ENCODE assay signal across 24 cellular contexts in genomic region chr11:120395778-120396177, GRCh38. TPM values are rescaled to one million over a fixed set of nuclear protein-coding genes. Genes with fewer than 3 reads are reported as not detected.
DNase-seq lines count a peak whose midpoint lies in the region; ATAC-seq and TF ChIP-seq lines count a peak whose summit lies in the region.
"Had no signal": no experiment of that assay in that cellular context is flagged by ENCODE, and none has a peak within 500 bp of the region (broad histone marks: within the 10 kb centered on the region; RNA-seq: fewer than 3 reads in every experiment).

No MANE protein-coding gene starts in this region.

- no peaks in the 10 kb centered on the region for H3K36me3 ChIP-seq in HEK293 (ENCODE audit: control insufficient read depth in 2 of 2, insufficient read depth in 1 of 2, low read length in 2 of 2)
- no peaks in the 10 kb centered on the region for H3K36me3 ChIP-seq in Panc1 (ENCODE audit: control insufficient read depth, insufficient read depth, low read length)
- no peaks in the 10 kb centered on the region for H3K36me3 ChIP-seq in gastrocnemius medialis
- no peaks in the 10 kb centered on the region for H3K36me3 ChIP-seq in esophagus muscularis mucosa
- H3K36me3 ChIP-seq: BE2C; BLaER1 treated with 17β-estradiol and CSF1 and Interleukin-3, amounts not matched to agents 10 nM and 100 nM had no signal

- TF ChIP-seq EP300 in esophagus muscularis mucosa (IDR thresholded peaks at IDR 0.05): no peak

- POLR2A ChIA-PET in HEK293 (lab: Yijun Ruan, JAX): no interaction called here
- POLR2A ChIA-PET in Panc1 (lab: Charles Lee): no interaction called here

- intact Hi-C loops in Panc1 (cut with micrococcal nuclease; ENCODE audit: unreplicated experiment): no loop called here
- intact Hi-C loops in gastrocnemius medialis (cut with DNase I; ENCODE audit: low total_unique reads): no loop called here
- intact Hi-C loops in activated CD4-positive, alpha-beta T cell treated with anti-CD3 and anti-CD28 coated beads, Interleukin-2, amount 10 ng/mL, durations not matched to agents 24 days and 14 days (cut with micrococcal nuclease): no loop called here
- intact Hi-C loops in esophagus muscularis mucosa (cut with DNase I): loop anchor here (10.0 kb wide), 1 partner anchor 51 kb away; no protein-coding TSS in a partner anchor

- in situ Hi-C loops in Panc1 (cut with HindIII; ENCODE audit: low pct_unique_long_range_greater_than_20kb, low sequenced_read_pairs) (no loop called here), gastrocnemius medialis (cut with MboI; ENCODE audit: low sequenced_read_pairs in 4 of 4) (no loop called here)

- no peak overlapping the region for H3K27ac Mint-ChIP-seq in activated CD4-positive, alpha-beta T cell treated with anti-CD3 and anti-CD28 coated beads, Interleukin-2, amount 10 ng/mL, durations not matched to agents 24 days and 14 days
- H3K27ac Mint-ChIP-seq: CD14-positive monocyte; CD4-positive, alpha-beta T cell; CD8-positive, alpha-beta memory T cell; GM23338; HFFc6 had no signal

- TF ChIP-seq POLR2A in gastrocnemius medialis (IDR thresholded peaks at IDR 0.05) (no peak), esophagus muscularis mucosa (IDR thresholded peaks at IDR 0.05; ENCODE audit: low read depth) (no peak)

- H3K27ac ChIP-seq in HEK293 (ENCODE audit: extremely low read depth, low read depth, low read length) (no peak overlapping the region), Panc1 (ENCODE audit: low read length) (peak overlapping the region; percentile 75), gastrocnemius medialis (peak overlapping the region; percentile 83 to 85 (median 84)), esophagus muscularis mucosa (replicated peaks in 1 of 4) (no peak overlapping the region)
- H3K27ac ChIP-seq: A549; BLaER1 treated with 17β-estradiol and CSF1 and Interleukin-3, amounts not matched to agents 10 nM and 100 nM had no signal

- H3K4me3 Mint-ChIP-seq in activated CD4-positive, alpha-beta T cell treated with anti-CD3 and anti-CD28 coated beads, Interleukin-2, amount 10 ng/mL, durations not matched to agents 24 days and 14 days: no peak overlapping the region
- H3K4me3 Mint-ChIP-seq: CD4-positive, alpha-beta T cell; CD8-positive, alpha-beta memory T cell; GM23338; H9; HFFc6 had no signal

- no peaks in the 10 kb centered on the region for H3K9me3 Mint-ChIP-seq in activated CD4-positive, alpha-beta T cell treated with anti-CD3 and anti-CD28 coated beads, Interleukin-2, amount 10 ng/mL, durations not matched to agents 24 days and 14 days
- H3K9me3 Mint-ChIP-seq: CD4-positive, alpha-beta T cell had no signal

- 100% methylated on average over 3 of the region's 3 CpGs for WGBS in esophagus muscularis mucosa

- no peak for DNase-seq in Panc1 (ENCODE audit: low read depth, low spot score)
- no peak for DNase-seq in gastrocnemius medialis
- no peak for DNase-seq in activated CD4-positive, alpha-beta T cell treated with anti-CD3 and anti-CD28 coated beads, Interleukin-2, amount 10 ng/mL, durations not matched to agents 24 days and 14 days
- no peak for DNase-seq in esophagus muscularis mucosa (ENCODE audit: extremely low spot score)
- DNase-seq: 8988T; ACHN; AML-193; BE2C; CD4-positive, alpha-beta T cell; CD8-positive, alpha-beta memory T cell; DMS 273 treated with DMSO at 0.1 percent for 48 hours; DMS79; EL; GDM1; H9; HFFc6 had no signal

- H3K4me3 ChIP-seq in HEK293 (ENCODE audit: low read depth, low read length) (no peak overlapping the region), Panc1 (ENCODE audit: low read depth in 2 of 2, low read length in 2 of 2) (no peak overlapping the region), gastrocnemius medialis (no peak overlapping the region), esophagus muscularis mucosa (no peak overlapping the region)
- H3K4me3 ChIP-seq: A549; BLaER1 treated with 17β-estradiol and CSF1 and Interleukin-3, amounts not matched to agents 10 nM and 100 nM; GM12878; GM23338 had no signal

- H3K36me3 Mint-ChIP-seq in activated CD4-positive, alpha-beta T cell treated with anti-CD3 and anti-CD28 coated beads, Interleukin-2, amount 10 ng/mL, durations not matched to agents 24 days and 14 days (ENCODE audit: low read depth): no peaks in the 10 kb centered on the region
- H3K36me3 Mint-ChIP-seq: CD14-positive monocyte had no signal

- H3K9me3 ChIP-seq in HEK293 (ENCODE audit: control insufficient read depth, insufficient read depth, low read depth, low read length): no peaks in the 10 kb centered on the region
- H3K9me3 ChIP-seq in Panc1 (ENCODE audit: control insufficient read depth, insufficient read depth, low read depth, low read length): peaks cover 16% of the 10 kb centered on the region; the same call in 1 of the 2 replicates
- no peaks in the 10 kb centered on the region for H3K9me3 ChIP-seq in gastrocnemius medialis
- H3K9me3 ChIP-seq in esophagus muscularis mucosa: no peaks in the 10 kb centered on the region
- H3K9me3 ChIP-seq: A549, BE2C had no signal

- H3K4me1 Mint-ChIP-seq in activated CD4-positive, alpha-beta T cell treated with anti-CD3 and anti-CD28 coated beads, Interleukin-2, amount 10 ng/mL, durations not matched to agents 24 days and 14 days: no peaks in the 10 kb centered on the region
- H3K4me1 Mint-ChIP-seq: CD14-positive monocyte had no signal

- H3K27me3 ChIP-seq in Panc1 (ENCODE audit: control insufficient read depth, insufficient read depth, low read length): no peaks in the 10 kb centered on the region
- H3K27me3 ChIP-seq in gastrocnemius medialis: no peaks in the 10 kb centered on the region
- no peaks in the 10 kb centered on the region for H3K27me3 ChIP-seq in esophagus muscularis mucosa
- H3K27me3 ChIP-seq: BE2C; BLaER1 treated with 17β-estradiol and CSF1 and Interleukin-3, amounts not matched to agents 10 nM and 100 nM had no signal

- ATAC-seq in Panc1 (no peak), gastrocnemius medialis (no peak), HG02571 (IDR thresholded peaks at IDR 0.05; ENCODE audit: unreplicated experiment) (no peak)
- ATAC-seq: A549, GM12878, GM23338, HCT116 had no signal

- no TSS peak for BruUV-seq in Panc1 (replicated peaks; lab: Mats Ljungman, UMichigan)

- H3K4me1 ChIP-seq in HEK293 (ENCODE audit: control insufficient read depth, insufficient read depth, low read length) (peaks cover 10% of the 10 kb centered on the region; the same call in 1 of the 2 replicates), Panc1 (ENCODE audit: control insufficient read depth, insufficient read depth, low read length) (peaks cover 54% of the 10 kb centered on the region), gastrocnemius medialis (peaks cover 65 to 70% of the 10 kb centered on the region in 2 donors), esophagus muscularis mucosa (peaks cover 38 to 59% (median 43%) of the 10 kb centered on the region in 4 donors)
- H3K4me1 ChIP-seq: BE2C had no signal

- TF ChIP-seq CTCF in HEK293 (tag by site-specific recombination; IDR thresholded peaks at IDR 0.05) (no peak), Panc1 (IDR thresholded peaks at IDR 0.05) (no peak), gastrocnemius medialis (IDR thresholded peaks at IDR 0.05 in 4 of 5, conservative IDR thresholded peaks at IDR 0.05 in 1 of 5) (no peak), esophagus muscularis mucosa (IDR thresholded peaks at IDR 0.05) (no peak)

- CTCF ChIA-PET in HEK293 (lab: Yijun Ruan, JAX): interaction anchor here (0.8 to 1.0 kb wide), 2 partner anchors 48 to 169 kb away, joined by 3 read pairs; no protein-coding TSS in a partner anchor
- CTCF ChIA-PET in Panc1 (lab: Charles Lee): no interaction called here

- peaks cover 38% of the 10 kb centered on the region for H3K27me3 Mint-ChIP-seq in activated CD4-positive, alpha-beta T cell treated with anti-CD3 and anti-CD28 coated beads, Interleukin-2, amount 10 ng/mL, durations not matched to agents 24 days and 14 days

TF ChIP-seq in HEK293, 187 proteins besides CTCF, POLR2A, EP300 and RAD21:
- TF ChIP-seq ZEB2 (tag by site-specific recombination; IDR thresholded peaks at IDR 0.05): no peak
- TF ChIP-seq ZNF341 (tag by site-specific recombination; IDR thresholded peaks at IDR 0.05; ENCODE audit: low read depth): no peak
- TF ChIP-seq SETDB1 (IDR thresholded peaks at IDR 0.05; ENCODE audit: insufficient read length, low read length): peak; percentile 95
- TF ChIP-seq ZNF214 (tag by site-specific recombination; IDR thresholded peaks at IDR 0.05; ENCODE audit: borderline replicate concordance): no peak
- TF ChIP-seq, protein P1, sequence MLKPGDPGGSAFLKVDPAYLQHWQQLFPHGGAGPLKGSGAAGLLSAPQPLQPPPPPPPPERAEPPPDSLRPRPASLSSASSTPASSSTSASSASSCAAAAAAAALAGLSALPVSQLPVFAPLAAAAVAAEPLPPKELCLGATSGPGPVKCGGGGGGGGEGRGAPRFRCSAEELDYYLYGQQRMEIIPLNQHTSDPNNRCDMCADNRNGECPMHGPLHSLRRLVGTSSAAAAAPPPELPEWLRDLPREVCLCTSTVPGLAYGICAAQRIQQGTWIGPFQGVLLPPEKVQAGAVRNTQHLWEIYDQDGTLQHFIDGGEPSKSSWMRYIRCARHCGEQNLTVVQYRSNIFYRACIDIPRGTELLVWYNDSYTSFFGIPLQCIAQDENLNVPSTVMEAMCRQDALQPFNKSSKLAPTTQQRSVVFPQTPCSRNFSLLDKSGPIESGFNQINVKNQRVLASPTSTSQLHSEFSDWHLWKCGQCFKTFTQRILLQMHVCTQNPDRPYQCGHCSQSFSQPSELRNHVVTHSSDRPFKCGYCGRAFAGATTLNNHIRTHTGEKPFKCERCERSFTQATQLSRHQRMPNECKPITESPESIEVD (tag by site-specific recombination; IDR thresholded peaks at IDR 0.05): no peak
- TF ChIP-seq TRIM28 (IDR thresholded peaks at IDR 0.05; ENCODE audit: borderline replicate concordance, low read length): 0 out of 2 replicates have a peak, but pooled peaks have one; percentile 44
- no peak for TF ChIP-seq ZNF223 (tag by site-specific recombination; IDR thresholded peaks at IDR 0.05)
- TF ChIP-seq ZNF140 (tag by site-specific recombination; IDR thresholded peaks at IDR 0.05): no peak
- TF ChIP-seq ZNF394 (tag by site-specific recombination; IDR thresholded peaks at IDR 0.05; ENCODE audit: borderline replicate concordance): no peak
- no peak for TF ChIP-seq ZNF132 (tag by site-specific recombination; IDR thresholded peaks at IDR 0.05; ENCODE audit: borderline replicate concordance)
- TF ChIP-seq ZNF501 (tag by site-specific recombination; IDR thresholded peaks at IDR 0.05): no peak

RNA-seq across cellular contexts. Expression of gene ARHGEF12, which starts 59.6 kb away (rescaled TPM):
- total RNA-seq in Panc1 (2021; ENCODE audit: unreplicated experiment) (182 TPM), gastrocnemius medialis (10 to 100 TPM; 52.9 to 77.3 (median 61.4) TPM), esophagus muscularis mucosa (100 to 1,000 TPM in 3 of 4 donors, 10 to 100 TPM in 1; 89.1 to 118 (median 106) TPM)
- 55.9 TPM for polyA plus RNA-seq in Panc1 (2012; ENCODE audit: insufficient read length)
- 20.0 and 20.3 TPM in 2 replicates for total RNA-seq in activated CD4-positive, alpha-beta T cell treated with anti-CD3 and anti-CD28 coated beads, Interleukin-2, amount 10 ng/mL, durations not matched to agents 24 days and 14 days

Comparison
In these comparisons a context has a peak if more than half of its experiments do, and no peak if none do; other contexts are left out.
1. H3K27ac ChIP-seq: peak in Panc1 (single experiment) and gastrocnemius medialis (4 of 4); none in HEK293 (single experiment) and esophagus muscularis mucosa (0 of 4).